In the genomic region with DNA sequence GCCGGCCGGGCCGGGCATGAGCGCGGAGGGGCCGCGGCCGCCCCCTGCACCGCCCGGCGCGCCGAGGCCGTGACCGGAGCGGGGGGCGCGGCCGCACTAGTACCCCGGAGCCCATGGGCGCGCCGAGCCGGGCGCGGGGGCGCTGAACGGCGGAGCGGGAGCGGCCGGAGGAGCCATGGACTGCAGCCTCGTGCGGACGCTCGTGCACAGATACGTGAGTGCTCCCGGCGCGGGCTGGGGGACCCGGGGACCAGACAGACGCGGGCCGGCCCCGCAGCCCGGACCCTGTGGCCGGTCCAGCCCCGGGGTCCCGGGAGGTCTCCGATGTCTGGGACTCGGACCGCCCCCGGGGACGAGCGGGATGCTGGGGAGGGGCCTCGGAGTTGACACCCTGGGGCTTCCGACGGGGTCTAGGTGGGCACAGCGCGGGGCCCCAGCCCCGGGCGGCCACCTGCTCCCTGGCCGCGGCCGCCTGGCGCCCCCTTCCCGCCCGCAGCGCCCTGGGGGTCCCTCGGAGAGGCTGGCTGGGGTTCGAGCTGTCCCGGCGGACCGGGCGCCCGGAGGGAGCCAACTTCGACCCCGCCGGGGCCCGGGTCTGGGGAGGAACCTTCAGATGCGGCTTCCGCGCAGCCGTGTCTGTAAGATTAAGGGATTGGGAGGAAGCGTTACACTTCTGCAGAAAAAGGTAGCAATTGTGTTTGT, we compare ENCODE assay signal across 8 cellular contexts. TPM values are rescaled to one million over a fixed set of nuclear protein-coding genes. Genes with fewer than 3 reads are reported as not detected.
A peak's percentile ranks its signal among the peaks of the same experiment; 100 is the strongest.
DNase-seq lines count a peak whose midpoint lies in the region; ATAC-seq and TF ChIP-seq lines count a peak whose summit lies in the region.

No MANE protein-coding gene starts in this region.

- ATAC-seq in GM18873 (IDR thresholded peaks at IDR 0.05; ENCODE audit: low FRiP score, unreplicated experiment) (peak; percentile 21), HG03064 (IDR thresholded peaks at IDR 0.05; ENCODE audit: low read depth, unreplicated experiment) (peak; percentile 36)

- H3K36me3 ChIP-seq in BLaER1 treated with 17β-estradiol and CSF1 and Interleukin-3, amounts not matched to agents 10 nM and 100 nM = peaks cover 0 to 18% (median 6%) of the 10 kb centered on the region in 11 experiments; a peak in 13 of 22 replicates
- no peaks in the 10 kb centered on the region for H3K36me3 ChIP-seq in kidney epithelial cell (ENCODE audit: control insufficient read depth, insufficient read depth, low read length)

- H3K9ac ChIP-seq in BLaER1 treated with 17β-estradiol and CSF1 and Interleukin-3, amounts not matched to agents 10 nM and 100 nM = peak overlapping the region; percentile 92 to 97 (median 95)

- peak overlapping the region; percentile 85 to 99 (median 95) for H3K4me2 ChIP-seq in BLaER1 treated with 17β-estradiol and CSF1 and Interleukin-3, amounts not matched to agents 10 nM and 100 nM

- in situ Hi-C loops in T47D (cut with HindIII; ENCODE audit: low pct_unique_long_range_greater_than_20kb, low sequenced_read_pairs) = no loop called here

- no peak for TF ChIP-seq CTCF in kidney epithelial cell (IDR thresholded peaks at IDR 0.05; ENCODE audit: insufficient read depth, low read length, poor library complexity, severe bottlenecking)

- H3K9me3 ChIP-seq in BLaER1 treated with 17β-estradiol and CSF1 and Interleukin-3, amounts not matched to agents 10 nM and 100 nM (replicated peaks in 1 of 11) = no peaks in the 10 kb centered on the region

- DNase-seq in RPMI8226 = peak; percentile 45
- DNase-seq in T47D (ENCODE audit: low read depth in 1 of 2, low spot score in 1 of 2) = peak; percentile 22 to 56
- no peak for DNase-seq in kidney epithelial cell (ENCODE audit: low read depth)
- DNase-seq in stimulated activated CD4-positive, alpha-beta T cell treated with anti-CD3 and anti-CD28 coated beads, Interleukin-2, amount 100 ng/mL, for 24 hours = peak; percentile 31 to 45
- no peak for DNase-seq in SW 1271 (lab: John Stamatoyannopoulos, UW)

- H4K20me1 ChIP-seq in BLaER1 treated with 17β-estradiol and CSF1 and Interleukin-3, amounts not matched to agents 10 nM and 100 nM = peaks cover 37 to 52% (median 40%) of the 10 kb centered on the region in 11 experiments; a peak in 21 of 22 replicates

- H3K4me3 ChIP-seq in BLaER1 treated with 17β-estradiol and CSF1 and Interleukin-3, amounts not matched to agents 10 nM and 100 nM = peak overlapping the region; percentile 88 to 100 (median 98)
- peak overlapping the region; percentile 81 for H3K4me3 ChIP-seq in kidney epithelial cell (ENCODE audit: low read depth, low read length)

- no peaks in the 10 kb centered on the region for H3K27me3 ChIP-seq in BLaER1 treated with 17β-estradiol and CSF1 and Interleukin-3, amounts not matched to agents 10 nM and 100 nM
- H3K27me3 ChIP-seq in kidney epithelial cell (ENCODE audit: control insufficient read depth, insufficient read depth, low read length) = no peaks in the 10 kb centered on the region

- peak overlapping the region; percentile 88 to 94 (median 91) for H3K27ac ChIP-seq in BLaER1 treated with 17β-estradiol and CSF1 and Interleukin-3, amounts not matched to agents 10 nM and 100 nM

- peaks cover 55 to 65% (median 60%) of the 10 kb centered on the region in 10 experiments for H3K4me1 ChIP-seq in BLaER1 treated with 17β-estradiol and CSF1 and Interleukin-3, amounts not matched to agents 10 nM and 100 nM

RNA-seq across cellular contexts. Expression of a gene that starts 0.6 kb away (rescaled TPM):
- total RNA-seq in kidney epithelial cell = 31.5 and 40.3 TPM in 2 replicates

Comparison
In these comparisons a context has a peak if more than half of its experiments do, and no peak if none do; other contexts are left out.
1. DNase-seq: peak in RPMI8226 (single experiment), T47D (2 of 2) and stimulated activated CD4-positive, alpha-beta T cell treated with anti-CD3 and anti-CD28 coated beads, Interleukin-2, amount 100 ng/mL, for 24 hours (2 of 2); none in kidney epithelial cell (single experiment) and SW 1271 (0 of 2).